In genomic region chr2:199219551-199219950, GRCh38 we compare ENCODE assay signal across 19 cellular contexts.
A peak's percentile ranks its signal among the peaks of the same experiment; 100 is the strongest.
DNase-seq lines count a peak whose midpoint lies in the region; ATAC-seq, FAIRE-seq and TF ChIP-seq lines count a peak whose summit lies in the region.
"Had no signal": no experiment of that assay in that cellular context is flagged by ENCODE, and none has a peak within 500 bp of the region (broad histone marks: within the 10 kb centered on the region; RNA-seq: fewer than 3 reads in every experiment).

No MANE protein-coding gene starts in this region.

- H3K4me3 ChIP-seq in bronchial epithelial cell (ENCODE audit: low read depth, low read length): no peak overlapping the region
- no peak overlapping the region for H3K4me3 ChIP-seq in right lobe of liver
- H3K4me3 ChIP-seq: BLaER1 treated with 17β-estradiol and CSF1 and Interleukin-3, amounts not matched to agents 10 nM and 100 nM had no signal

- FAIRE-seq in bronchial epithelial cell (lab: Jason Lieb, UNC): no peak
- FAIRE-seq: G401.6, GM12891 had no signal

- no peaks in the 10 kb centered on the region for H3K9me3 ChIP-seq in right lobe of liver

- H3K27me3 ChIP-seq in bronchial epithelial cell (ENCODE audit: control insufficient read depth, insufficient read depth, low read length) (no peaks in the 10 kb centered on the region), right lobe of liver (no peaks in the 10 kb centered on the region)
- H3K27me3 ChIP-seq: BLaER1 treated with 17β-estradiol and CSF1 and Interleukin-3, amounts not matched to agents 10 nM and 100 nM had no signal

- intact Hi-C loops in right lobe of liver (cut with DNase I) (no loop called here), Right ventricle myocardium inferior (cut with DNase I) (no loop called here)

- TF ChIP-seq CTCF in bronchial epithelial cell (IDR thresholded peaks at IDR 0.05; ENCODE audit: insufficient read depth, low read length, severe bottlenecking) (no peak), right lobe of liver (IDR thresholded peaks at IDR 0.05) (no peak)

- H3K36me3 ChIP-seq in bronchial epithelial cell (ENCODE audit: control insufficient read depth, insufficient read depth, low read length) (no peaks in the 10 kb centered on the region), right lobe of liver (no peaks in the 10 kb centered on the region)
- H3K36me3 ChIP-seq: BLaER1 treated with 17β-estradiol and CSF1 and Interleukin-3, amounts not matched to agents 10 nM and 100 nM had no signal

- ATAC-seq in right lobe of liver (peak in 3 of 4 donors; percentile 50 to 77 (median 64)), Right ventricle myocardium inferior (no peak)

- DNase-seq in COLO668 (lab: John Stamatoyannopoulos, UW; ENCODE audit: unreplicated experiment) (peak; percentile 30), NCI-H510A (lab: John Stamatoyannopoulos, UW) (peak; percentile 5), bronchial epithelial cell (ENCODE audit: low read depth) (peak; percentile 3), right lobe of liver (no peak), NCI-H1105 treated with DMSO at 0.1 percent for 48 hours (lab: John Stamatoyannopoulos, UW) (no peak), NK-92 (lab: John Stamatoyannopoulos, UW; ENCODE audit: unreplicated experiment) (no peak), Right ventricle myocardium inferior (ENCODE audit: missing footprints) (no peak)
- no peak for DNase-seq in stimulated activated naive CD4-positive, alpha-beta T cell (lab: John Stamatoyannopoulos, UW)
- DNase-seq: ACHN; Calu3; CD4-positive, CD25-positive, alpha-beta regulatory T cell; DMS 273 treated with DMSO at 0.1 percent for 48 hours; DMS79 treated with DMSO at 0.1 percent for 48 hours; EL; GOT3; H9 had no signal

- no peak overlapping the region for H3K27ac ChIP-seq in right lobe of liver
- H3K27ac ChIP-seq: BLaER1 treated with 17β-estradiol and CSF1 and Interleukin-3, amounts not matched to agents 10 nM and 100 nM had no signal

- TF ChIP-seq POLR2A in right lobe of liver (IDR thresholded peaks at IDR 0.05): no peak

- WGBS in right lobe of liver (ENCODE audit: insufficient coverage, low coverage, low lambda C conversion rate, missing lambda C conversion rate): 42% methylated on average over 2 of the region's 2 CpGs

- H3K4me1 ChIP-seq in right lobe of liver: no peaks in the 10 kb centered on the region

Comparison
In these comparisons a context has a peak if more than half of its experiments do, and no peak if none do; other contexts are left out.
1. DNase-seq: peak in COLO668 (single experiment), NCI-H510A (single experiment) and bronchial epithelial cell (single experiment); none in right lobe of liver (0 of 3), stimulated activated naive CD4-positive, alpha-beta T cell (0 of 6), NCI-H1105 treated with DMSO at 0.1 percent for 48 hours (single experiment), NK-92 (single experiment) and Right ventricle myocardium inferior (single experiment).